In genomic region chr6:47169785-47170685, GRCh38 we compare ENCODE assay signal across 13 cellular contexts.
DNase-seq lines count a peak whose midpoint lies in the region; ATAC-seq, FAIRE-seq and TF ChIP-seq lines count a peak whose summit lies in the region.
"Had no signal": no experiment of that assay in that cellular context is flagged by ENCODE, and none has a peak within 500 bp of the region (broad histone marks: within the 10 kb centered on the region; RNA-seq: fewer than 3 reads in every experiment).

No MANE protein-coding gene starts in this region.

- H3K4me1 ChIP-seq in esophagus muscularis mucosa (peaks cover 0 to 17% (median 0%) of the 10 kb centered on the region in 4 donors), mucosa of descending colon (ENCODE audit: low read depth) (no peaks in the 10 kb centered on the region)
- H3K4me1 ChIP-seq: neural progenitor cell had no signal

- TF ChIP-seq EP300 in esophagus muscularis mucosa (IDR thresholded peaks at IDR 0.05), result no peak

- H3K9me3 ChIP-seq in esophagus muscularis mucosa (no peaks in the 10 kb centered on the region), mucosa of descending colon (no peaks in the 10 kb centered on the region)

- H3K36me3 ChIP-seq in esophagus muscularis mucosa, result no peaks in the 10 kb centered on the region
- H3K36me3 ChIP-seq in mucosa of descending colon (ENCODE audit: low read depth), result no peaks in the 10 kb centered on the region
- H3K36me3 ChIP-seq: neural progenitor cell had no signal

- WGBS in esophagus muscularis mucosa, result 90% methylated on average over 2 of the region's 2 CpGs

- intact Hi-C loops in esophagus muscularis mucosa (cut with DNase I) (no loop called here), mucosa of descending colon (cut with DNase I, micrococcal nuclease) (no loop called here)

- peak; percentile 6 for DNase-seq in Caki2 (ENCODE audit: low read depth)
- peak; percentile 46 for DNase-seq in NOMO-1 treated with dmso at 0.1 percent for 144 hours (lab: John Stamatoyannopoulos, UW; ENCODE audit: unreplicated experiment)
- peak; percentile 53 for DNase-seq in esophagus muscularis mucosa (ENCODE audit: extremely low spot score)
- no peak for DNase-seq in mucosa of descending colon
- DNase-seq in NCI-H1436 treated with DMSO at 0.1 percent for 48 hours (lab: John Stamatoyannopoulos, UW), result no peak
- DNase-seq in GM13977 (ENCODE audit: low spot score), result no peak
- DNase-seq in NCI-H146 treated with DMSO at 0.1 percent for 48 hours (lab: John Stamatoyannopoulos, UW; ENCODE audit: unreplicated experiment), result no peak
- no peak for DNase-seq in GM12892 (ENCODE audit: insufficient read length)
- DNase-seq: activated CD8-positive, alpha-beta T cell treated with anti-CD3 and anti-CD28 coated beads for 36 hours; activated naive CD8-positive, alpha-beta T cell treated with anti-CD3 and anti-CD28 coated beads for 36 hours; stimulated activated CD4-positive, alpha-beta T cell treated with anti-CD3 and anti-CD28 coated beads, Interleukin-4, amount 100 ng/mL, for 4 hours had no signal

- H3K4me3 ChIP-seq in esophagus muscularis mucosa, result no peak overlapping the region
- no peak overlapping the region for H3K4me3 ChIP-seq in mucosa of descending colon
- H3K4me3 ChIP-seq: neural progenitor cell had no signal

- in situ Hi-C loops in Caki2 (cut with HindIII; ENCODE audit: low pct_unique_long_range_greater_than_20kb, low sequenced_read_pairs), result no loop called here
- in situ Hi-C loops in GM13977 (cut with MboI; ENCODE audit: low pct_unique_long_range_greater_than_20kb, low sequenced_read_pairs, unreplicated experiment), result no loop called here

- ATAC-seq in mucosa of descending colon, result peak; percentile 53
- ATAC-seq: activated CD8-positive, alpha-beta T cell treated with anti-CD3 and anti-CD28 coated beads for 36 hours had no signal

- no peaks in the 10 kb centered on the region for H3K27me3 ChIP-seq in esophagus muscularis mucosa
- H3K27me3 ChIP-seq: neural progenitor cell had no signal

- no peak for TF ChIP-seq CTCF in esophagus muscularis mucosa (IDR thresholded peaks at IDR 0.05)
- TF ChIP-seq CTCF in mucosa of descending colon (IDR thresholded peaks at IDR 0.05), result no peak
- no peak for TF ChIP-seq CTCF in GM13977 (IDR thresholded peaks at IDR 0.05; ENCODE audit: extremely low read depth, insufficient read depth, missing control alignments)

- TF ChIP-seq POLR2A in esophagus muscularis mucosa (IDR thresholded peaks at IDR 0.05; ENCODE audit: low read depth) (no peak), GM12892 (IDR thresholded peaks at IDR 0.05; ENCODE audit: low read depth, low read length) (no peak)

- no peak for FAIRE-seq in GM12892 (lab: Jason Lieb, UNC)

- no peak overlapping the region for H3K27ac ChIP-seq in esophagus muscularis mucosa (replicated peaks in 1 of 4)
- H3K27ac ChIP-seq: C4-2B, neural progenitor cell had no signal

Comparison
In these comparisons a context has a peak if more than half of its experiments do, and no peak if none do; other contexts are left out.
1. DNase-seq: peak in Caki2 (single experiment), NOMO-1 treated with dmso at 0.1 percent for 144 hours (single experiment) and esophagus muscularis mucosa (single experiment); none in mucosa of descending colon (0 of 3), NCI-H1436 treated with DMSO at 0.1 percent for 48 hours (single experiment), GM13977 (single experiment), NCI-H146 treated with DMSO at 0.1 percent for 48 hours (single experiment) and GM12892 (single experiment).